8 cellular contexts compared by ENCODE assay signal in genomic region chr17:57130708-57131461, GRCh38. TPM values are rescaled to one million over a fixed set of nuclear protein-coding genes. Genes with fewer than 3 reads are reported as not detected.
DNase-seq lines count a peak whose midpoint lies in the region; ATAC-seq and TF ChIP-seq lines count a peak whose summit lies in the region.

No MANE protein-coding gene starts in this region.

- peaks cover 3% of the 10 kb centered on the region for H3K36me3 Mint-ChIP-seq in CD8-positive, alpha-beta T cell
- H3K36me3 Mint-ChIP-seq in activated CD4-positive, alpha-beta T cell treated with anti-CD3 and anti-CD28 coated beads, Interleukin-2, amount 10 ng/mL, durations not matched to agents 7 days and 5 days (ENCODE audit: low read depth): no peaks in the 10 kb centered on the region

- no peaks in the 10 kb centered on the region for H3K36me3 ChIP-seq in CD8-positive, alpha-beta T cell (ENCODE audit: insufficient read depth, low read length)
- no peaks in the 10 kb centered on the region for H3K36me3 ChIP-seq in lower lobe of right lung

- H3K27ac ChIP-seq in CD8-positive, alpha-beta T cell (ENCODE audit: low read depth, low read length): no peak overlapping the region
- no peak overlapping the region for H3K27ac ChIP-seq in coronary artery
- H3K27ac ChIP-seq in lower lobe of right lung: no peak overlapping the region

- H3K27ac Mint-ChIP-seq in CD8-positive, alpha-beta T cell: no peak overlapping the region
- H3K27ac Mint-ChIP-seq in activated CD4-positive, alpha-beta T cell treated with anti-CD3 and anti-CD28 coated beads, Interleukin-2, amount 10 ng/mL, durations not matched to agents 7 days and 5 days: no peak overlapping the region

- no peak overlapping the region for H3K4me3 ChIP-seq in CD8-positive, alpha-beta T cell (ENCODE audit: low read depth, low read length)
- H3K4me3 ChIP-seq in coronary artery: peak overlapping the region; percentile 48
- no peak overlapping the region for H3K4me3 ChIP-seq in lower lobe of right lung

- POLR2A ChIA-PET in CD8-positive, alpha-beta T cell (lab: Charles Lee): no interaction called here
- POLR2A ChIA-PET in activated CD4-positive, alpha-beta T cell treated with anti-CD3 and anti-CD28 coated beads, Interleukin-2, amount 10 ng/mL, durations not matched to agents 7 days and 5 days (lab: Charles Lee): no interaction called here

- H3K27me3 ChIP-seq in CD8-positive, alpha-beta T cell (ENCODE audit: insufficient read depth, low read length): no peaks in the 10 kb centered on the region
- H3K27me3 ChIP-seq in lower lobe of right lung (ENCODE audit: low read depth): no peaks in the 10 kb centered on the region

- H3K27me3 Mint-ChIP-seq in CD8-positive, alpha-beta T cell (ENCODE audit: low read depth): no peaks in the 10 kb centered on the region
- H3K27me3 Mint-ChIP-seq in activated CD4-positive, alpha-beta T cell treated with anti-CD3 and anti-CD28 coated beads, Interleukin-2, amount 10 ng/mL, durations not matched to agents 7 days and 5 days: no peaks in the 10 kb centered on the region

- peaks cover 9% of the 10 kb centered on the region for H3K4me1 Mint-ChIP-seq in CD8-positive, alpha-beta T cell (ENCODE audit: low read depth)
- H3K4me1 Mint-ChIP-seq in activated CD4-positive, alpha-beta T cell treated with anti-CD3 and anti-CD28 coated beads, Interleukin-2, amount 10 ng/mL, durations not matched to agents 7 days and 5 days: peaks cover 5% of the 10 kb centered on the region

- DNase-seq in CD8-positive, alpha-beta T cell: peak; percentile 71 to 88 (median 82)
- DNase-seq in NCI-H460 (ENCODE audit: extremely low read depth, low read depth): peak; percentile 82
- peak; percentile 89 for DNase-seq in activated CD4-positive, alpha-beta T cell treated with anti-CD3 and anti-CD28 coated beads, Interleukin-2, amount 10 ng/mL, durations not matched to agents 7 days and 5 days
- no peak for DNase-seq in coronary artery (ENCODE audit: low spot score)
- peak; percentile 80 for DNase-seq in lower lobe of right lung
- DNase-seq in stimulated activated CD4-positive, alpha-beta T cell treated with anti-CD3 and anti-CD28 coated beads, TNF-alpha, amount 100 ng/mL, for 48 hours (ENCODE audit: low read depth in 3 of 3): peak; percentile 57 to 83 (median 78)

- H3K9me3 Mint-ChIP-seq in CD8-positive, alpha-beta T cell: no peaks in the 10 kb centered on the region
- no peaks in the 10 kb centered on the region for H3K9me3 Mint-ChIP-seq in activated CD4-positive, alpha-beta T cell treated with anti-CD3 and anti-CD28 coated beads, Interleukin-2, amount 10 ng/mL, durations not matched to agents 7 days and 5 days

- intact Hi-C loops in CD8-positive, alpha-beta T cell (cut with DNase I, micrococcal nuclease): loop anchor here (1.0 to 10.0 kb wide), 8 partner anchors 112 to 982 kb away; no protein-coding TSS in a partner anchor
- intact Hi-C loops in lower lobe of right lung (cut with DNase I): loop anchor here (10.0 kb wide), 1 partner anchor 704 kb away; no protein-coding TSS in a partner anchor

- H3K4me3 Mint-ChIP-seq in CD8-positive, alpha-beta T cell: no peak overlapping the region
- H3K4me3 Mint-ChIP-seq in activated CD4-positive, alpha-beta T cell treated with anti-CD3 and anti-CD28 coated beads, Interleukin-2, amount 10 ng/mL, durations not matched to agents 7 days and 5 days: no peak overlapping the region

- peak; percentile 95 for ATAC-seq in CD8-positive, alpha-beta T cell
- ATAC-seq in HG02571 (IDR thresholded peaks at IDR 0.05; ENCODE audit: unreplicated experiment) (peak; percentile 51), lower lobe of right lung (peak; percentile 95 to 96), GM18517 (IDR thresholded peaks at IDR 0.05; ENCODE audit: unreplicated experiment) (no peak)

- peak; percentile 83 for TF ChIP-seq CTCF in CD8-positive, alpha-beta T cell (IDR thresholded peaks at IDR 0.05)
- peak; percentile 90 for TF ChIP-seq CTCF in coronary artery (IDR thresholded peaks at IDR 0.05)
- TF ChIP-seq CTCF in lower lobe of right lung (IDR thresholded peaks at IDR 0.05): peak; percentile 84

- CTCF ChIA-PET in CD8-positive, alpha-beta T cell (lab: Charles Lee): interaction anchor here (0.5 to 4.3 kb wide), 3 partner anchors 12 to 652 kb away, joined by 3 to 18 read pairs (median 4); no protein-coding TSS in a partner anchor
- CTCF ChIA-PET in activated CD4-positive, alpha-beta T cell treated with anti-CD3 and anti-CD28 coated beads, Interleukin-2, amount 10 ng/mL, durations not matched to agents 7 days and 5 days (lab: Charles Lee): no interaction called here

- peaks cover 3% of the 10 kb centered on the region for H3K4me1 ChIP-seq in CD8-positive, alpha-beta T cell (ENCODE audit: insufficient read depth, low read length)
- H3K4me1 ChIP-seq in lower lobe of right lung: no peaks in the 10 kb centered on the region

- no peaks in the 10 kb centered on the region for H3K9me3 ChIP-seq in CD8-positive, alpha-beta T cell (ENCODE audit: low read length)
- no peaks in the 10 kb centered on the region for H3K9me3 ChIP-seq in lower lobe of right lung

RNA-seq across cellular contexts. Expression of gene AKAP1, which starts 45.8 kb away (rescaled TPM):
- total RNA-seq in CD8-positive, alpha-beta T cell: 10 to 100 TPM; 20.6 to 23.5 TPM
- total RNA-seq in NCI-H460 (2014; rRNA removed; shearing (Covaris generic)): 22.0 and 22.2 TPM in 2 replicates
- 44.8 and 59.8 TPM in 2 replicates for polyA plus RNA-seq in NCI-H460 (2014; cell fraction: nucleus; rRNA removed)
- 10 to 100 TPM; 25.4 to 29.7 TPM for total RNA-seq in activated CD4-positive, alpha-beta T cell treated with anti-CD3 and anti-CD28 coated beads, Interleukin-2, amount 10 ng/mL, durations not matched to agents 7 days and 5 days
- total RNA-seq in lower lobe of right lung: 54.5 TPM
